8 cellular contexts compared by ENCODE assay signal in genomic region chr1:16912791-16913615, GRCh38. TPM values are rescaled to one million over a fixed set of nuclear protein-coding genes. Genes with fewer than 3 reads are reported as not detected.
DNase-seq lines count a peak whose midpoint lies in the region; TF ChIP-seq lines count a peak whose summit lies in the region.
"Not testable (repeated sequence)": the region's sequence is repeated elsewhere in the genome, so short reads cannot be mapped to it uniquely, and the experiment has no call there.

No MANE protein-coding gene starts in this region.

- not testable (repeated sequence) for H3K36me3 ChIP-seq in BE2C; SK-N-MC (ENCODE audit: insufficient read depth, low read length); endodermal cell (ENCODE audit: control insufficient read depth, insufficient read depth, low read length); iPS-20b (ENCODE audit: insufficient read depth, low read depth, low read length); neural cell (ENCODE audit: insufficient read depth, low read length); stomach

- peak overlapping the region; percentile 87 for H3K4me3 Mint-ChIP-seq in HFFc6
- H3K4me3 Mint-ChIP-seq in activated naive CD8-positive, alpha-beta T cell: peak overlapping the region; percentile 77
- peak overlapping the region; percentile 61 for H3K4me3 Mint-ChIP-seq in endodermal cell

- TF ChIP-seq CTCF in BE2C (IDR thresholded peaks at IDR 0.05; ENCODE audit: low read depth, low read length); HFFc6 (IDR thresholded peaks at IDR 0.05); endodermal cell (conservative IDR thresholded peaks at IDR 0.05); neural cell (IDR thresholded peaks at IDR 0.05; ENCODE audit: poor library complexity, severe bottlenecking); stomach (IDR thresholded peaks at IDR 0.05): not testable (repeated sequence)

- H3K4me1 Mint-ChIP-seq in HFFc6 (ENCODE audit: low read depth): peaks cover 20% of the 10 kb centered on the region
- peaks cover 39% of the 10 kb centered on the region for H3K4me1 Mint-ChIP-seq in activated naive CD8-positive, alpha-beta T cell (ENCODE audit: low read depth)
- H3K4me1 Mint-ChIP-seq in endodermal cell: not testable (repeated sequence)

- H3K9me2 ChIP-seq in neural cell (ENCODE audit: insufficient read depth, low read length): not testable (repeated sequence)

- intact Hi-C loops in stomach (cut with DNase I; ENCODE audit: low total_unique reads): not testable (repeated sequence)

- peak overlapping the region; percentile 51 for H2AFZ ChIP-seq in neural cell (ENCODE audit: low read depth, low read length)

- not testable (repeated sequence) for H3K79me2 ChIP-seq in neural cell (replicated peaks; ENCODE audit: insufficient read depth, low read length)

- H3K9me3 Mint-ChIP-seq in HFFc6; activated naive CD8-positive, alpha-beta T cell (ENCODE audit: low read depth); endodermal cell: not testable (repeated sequence)

- not testable (repeated sequence) for H3K27me3 Mint-ChIP-seq in HFFc6 (ENCODE audit: insufficient read depth); activated naive CD8-positive, alpha-beta T cell; endodermal cell (ENCODE audit: insufficient read depth)

- H3K27me3 ChIP-seq in BE2C; endodermal cell (ENCODE audit: control insufficient read depth, insufficient read depth, low read length, poor library complexity, severe bottlenecking); iPS-20b (ENCODE audit: insufficient read depth, low read length); neural cell (ENCODE audit: insufficient read depth, low read depth, low read length); stomach: not testable (repeated sequence)

- not testable (repeated sequence) for H3K4me1 ChIP-seq in BE2C; endodermal cell (ENCODE audit: control insufficient read depth, insufficient read depth, low read length); iPS-20b (ENCODE audit: insufficient read depth, low read length)
- peaks cover 18 to 35% (median 27%) of the 10 kb centered on the region in 4 donors for H3K4me1 ChIP-seq in stomach

- not testable (repeated sequence) for TF ChIP-seq POLR2A in stomach (IDR thresholded peaks at IDR 0.05)

- not testable (repeated sequence) for DNase-seq in BE2C; HFFc6; SK-N-MC (ENCODE audit: low read depth, low spot score); stomach
- peak; percentile 37 for DNase-seq in endodermal cell

- not testable (repeated sequence) for TF ChIP-seq RAD21 in neural cell (conservative IDR thresholded peaks at IDR 0.05)

- not testable (repeated sequence) for H4K20me1 ChIP-seq in neural cell (ENCODE audit: insufficient read depth)

- H3F3A ChIP-seq in neural cell (ENCODE audit: insufficient read depth, low read length, poor library complexity, severe bottlenecking): not testable (repeated sequence)

- H3K9me3 ChIP-seq in BE2C; SK-N-MC (ENCODE audit: low read depth, low read length); endodermal cell (ENCODE audit: control insufficient read depth, low read length); iPS-20b (ENCODE audit: insufficient read depth, low read depth, low read length); neural cell (ENCODE audit: low read length); stomach: not testable (repeated sequence)

- not testable (repeated sequence) for H3K27ac ChIP-seq in SK-N-MC; iPS-20b (ENCODE audit: low read length)
- H3K27ac ChIP-seq in endodermal cell (ENCODE audit: low read depth, low read length) (peak overlapping the region; percentile 61), neural cell (ENCODE audit: low read length) (peak overlapping the region; percentile 55), stomach (peak overlapping the region; percentile 68 to 94 (median 76))

- H3K27ac Mint-ChIP-seq in HFFc6 (peak overlapping the region; percentile 70), endodermal cell (peak overlapping the region; percentile 82)
- H3K27ac Mint-ChIP-seq in activated naive CD8-positive, alpha-beta T cell: peak overlapping the region; percentile 28

- WGBS in endodermal cell (ENCODE audit: insufficient coverage in 1 of 2, insufficient read length in 1 of 2), 2 experiments: 84 to 85% methylated on average over 26 to 29 of the region's 29 CpGs
- 78 to 82% (median 81%) methylated on average over 29 of the region's 29 CpGs for WGBS in stomach, 5 donors

- H3K4me2 ChIP-seq in neural cell (ENCODE audit: low read length): peak overlapping the region; percentile 78

- H3K36me3 Mint-ChIP-seq in HFFc6 (ENCODE audit: low read depth); activated naive CD8-positive, alpha-beta T cell; endodermal cell (ENCODE audit: low read depth): not testable (repeated sequence)

- H3K4me3 ChIP-seq in BE2C (ENCODE audit: low read depth, low read length) (peak overlapping the region; percentile 49), SK-N-MC (peak overlapping the region; percentile 79), endodermal cell (ENCODE audit: low read length) (peak overlapping the region; percentile 82), iPS-20b (ENCODE audit: low read length) (peak overlapping the region; percentile 77), neural cell (ENCODE audit: low read length) (peak overlapping the region; percentile 71), stomach (peak overlapping the region; percentile 67 to 100 (median 88))

- H3K9ac ChIP-seq in SK-N-MC (ENCODE audit: insufficient read length) (peak overlapping the region; percentile 76), endodermal cell (ENCODE audit: extremely low read depth, low read length, poor library complexity, severe bottlenecking) (peak overlapping the region; percentile 24), iPS-20b (ENCODE audit: low read depth, low read length) (peak overlapping the region; percentile 66; the same call in 1 of the 2 replicates), neural cell (ENCODE audit: low read length) (peak overlapping the region; percentile 72)

- not testable (repeated sequence) for TF ChIP-seq EP300 in neural cell (conservative IDR thresholded peaks at IDR 0.05; ENCODE audit: poor library complexity, severe bottlenecking); stomach (IDR thresholded peaks at IDR 0.05)

RNA-seq across cellular contexts. Expression of gene CROCC, which starts 8.7 kb away (rescaled TPM):
- 20.4 TPM for polyA plus RNA-seq in BE2C (2012; ENCODE audit: insufficient read depth, insufficient read length, low read depth)
- 10 to 100 TPM; 10.3 to 14.6 (median 12.5) TPM for total RNA-seq in HFFc6 (2021; fragmentation: NEBNext Ultra II Directional; extraction: Animal tissue kit (Norgen Biotek cat#: 25700))
- total RNA-seq in endodermal cell (10 to 100 TPM; 58.4 to 61.8 TPM), stomach (100 to 1,000 TPM in 1 of 5 donors, 10 to 100 TPM in 4; 14.0 to 942 (median 49.1) TPM)
- polyA plus RNA-seq in endodermal cell (2013, experiment 1 of 2): 38.9 TPM
- polyA plus RNA-seq in endodermal cell (2013, experiment 2 of 2): 33.9 TPM
- polyA plus RNA-seq in neural cell (23.6 and 26.3 TPM in 2 replicates), stomach (10 to 100 TPM; 17.0 to 27.1 (median 26.2) TPM)
- polyA minus RNA-seq in neural cell: 17.8 and 21.2 TPM in 2 replicates

RNA-seq across cellular contexts. Expression of gene RNU1-2, which starts 17.2 kb away (rescaled TPM):
- polyA plus RNA-seq in BE2C (2012; ENCODE audit: insufficient read depth, insufficient read length, low read depth): 5.0 TPM
- 1,000 to 10,000 TPM; 1,191 to 2,394 (median 1,819) TPM for total RNA-seq in HFFc6 (2021; fragmentation: NEBNext Ultra II Directional; extraction: Animal tissue kit (Norgen Biotek cat#: 25700))
- total RNA-seq in endodermal cell (1,000 to 10,000 TPM; 2,483 to 3,611 TPM), stomach (1,000 to 10,000 TPM in 1 of 5 donors, under 1 TPM in 4; under 0.01 to 9,966 (median under 0.01) TPM)
- 11,872 TPM for polyA plus RNA-seq in endodermal cell (2013, experiment 1 of 2)
- polyA plus RNA-seq in endodermal cell (2013, experiment 2 of 2): 14,577 TPM
- polyA plus RNA-seq in neural cell (under 0.01 TPM in 1 of 2 replicates, not detected in the other), stomach (not detected)
- polyA minus RNA-seq in neural cell: under 0.01 TPM in 2 replicates

Comparison
In these comparisons a context has a peak if more than half of its experiments do, and no peak if none do; other contexts are left out.
1. H3K27ac Mint-ChIP-seq: peak in every context shown above with its lines; median percentile 82 in endodermal cell; 70 in HFFc6; 28 in activated naive CD8-positive, alpha-beta T cell.
2. H3K9ac ChIP-seq: peak in every context shown above with its lines; median percentile 76 in SK-N-MC; 72 in neural cell; 66 in iPS-20b; 24 in endodermal cell.